8 cellular contexts compared by ENCODE assay signal in genomic region chr18:58180738-58181353, GRCh38.
A peak's percentile ranks its signal among the peaks of the same experiment; 100 is the strongest.
DNase-seq lines count a peak whose midpoint lies in the region; ATAC-seq and TF ChIP-seq lines count a peak whose summit lies in the region.

No MANE protein-coding gene starts in this region.

- TF ChIP-seq CTCF in CD14-positive monocyte (IDR thresholded peaks at IDR 0.05) (peak; percentile 92), osteoblast (IDR thresholded peaks at IDR 0.05; ENCODE audit: extremely low read depth, low read depth, low read length) (peak; percentile 94), uterus (IDR thresholded peaks at IDR 0.05) (peak; percentile 49 to 70 (median 66))

- H3K4me1 ChIP-seq in osteoblast (ENCODE audit: insufficient read depth, low read length) (peaks cover 10% of the 10 kb centered on the region), uterus (no peaks in the 10 kb centered on the region)

- ATAC-seq in HG02759 (IDR thresholded peaks at IDR 0.05; ENCODE audit: unreplicated experiment) = no peak

- H3K9me3 ChIP-seq in osteoblast (ENCODE audit: low read depth, low read length) = no peaks in the 10 kb centered on the region
- no peaks in the 10 kb centered on the region for H3K9me3 ChIP-seq in uterus

- H3K9me3 Mint-ChIP-seq in CD14-positive monocyte = no peaks in the 10 kb centered on the region

- intact Hi-C loops in CD14-positive monocyte (cut with micrococcal nuclease) = no loop called here
- intact Hi-C loops in uterus (cut with DNase I; ENCODE audit: low total_unique reads) = no loop called here

- no peaks in the 10 kb centered on the region for H3K36me3 Mint-ChIP-seq in CD14-positive monocyte

- H3K4me1 Mint-ChIP-seq in CD14-positive monocyte = no peaks in the 10 kb centered on the region

- H3K4me3 ChIP-seq in osteoblast (ENCODE audit: insufficient read depth, low read length) = no peak overlapping the region
- no peak overlapping the region for H3K4me3 ChIP-seq in uterus

- H3K27ac Mint-ChIP-seq in CD14-positive monocyte = no peak overlapping the region

- TF ChIP-seq POLR2A in erythroblast (IDR thresholded peaks at IDR 0.05; ENCODE audit: low read length) (no peak), uterus (IDR thresholded peaks at IDR 0.05) (no peak)

- H3K27me3 ChIP-seq in osteoblast (ENCODE audit: insufficient read depth, low read length) (no peaks in the 10 kb centered on the region), uterus (no peaks in the 10 kb centered on the region)

- H3K4me3 Mint-ChIP-seq in CD14-positive monocyte = no peak overlapping the region

- DNase-seq in CD14-positive monocyte (ENCODE audit: low spot score) = no peak
- peak; percentile 17 for DNase-seq in HCEC 1CT
- DNase-seq in NCI-H748 (lab: John Stamatoyannopoulos, UW; ENCODE audit: unreplicated experiment) = peak; percentile 80
- DNase-seq in activated CD8-positive, alpha-beta memory T cell treated with anti-CD3 and anti-CD28 coated beads for 48 hours (ENCODE audit: low read depth in 2 of 3, low spot score in 2 of 3) = peak in 2 of 3 experiments; percentile 27 to 36
- DNase-seq in erythroblast (lab: John Stamatoyannopoulos, UW) = peak; percentile 68 to 86
- peak; percentile 91 for DNase-seq in osteoblast (ENCODE audit: insufficient read length, low spot score, missing footprints)
- DNase-seq in uterus = peak in 1 of 2 donors; percentile 40

- H3K36me3 ChIP-seq in osteoblast (ENCODE audit: insufficient read depth, low read length) (no peaks in the 10 kb centered on the region), uterus (no peaks in the 10 kb centered on the region)

- H3K27ac ChIP-seq in osteoblast (ENCODE audit: low read depth, low read length) (no peak overlapping the region), uterus (no peak overlapping the region)

- H3K27me3 Mint-ChIP-seq in CD14-positive monocyte (ENCODE audit: low read depth in 3 of 3) = peaks cover 0 to 12% (median 2%) of the 10 kb centered on the region in 3 donors

- H3K4me2 ChIP-seq in osteoblast (ENCODE audit: insufficient read depth, low read length) = no peak overlapping the region

- H3K79me2 ChIP-seq in osteoblast (ENCODE audit: insufficient read depth, low read length) = no peaks in the 10 kb centered on the region

- H4K20me1 ChIP-seq in osteoblast (ENCODE audit: insufficient read depth, low read length) = no peaks in the 10 kb centered on the region

- no peak overlapping the region for H2AFZ ChIP-seq in osteoblast (ENCODE audit: low read length)
